ENCODE assay signal across 2 cellular contexts in genomic region chr1:47675047-47675675, GRCh38.
TF ChIP-seq lines count a peak whose summit lies in the region.

No MANE protein-coding gene starts in this region.

TF ChIP-seq in K562, 482 proteins besides CTCF, POLR2A, EP300 and RAD21:
- TF ChIP-seq ZFP91 (CRISPR knock-in tag; IDR thresholded peaks at IDR 0.05): no peak
- TF ChIP-seq POLR2AphosphoS2 (IDR thresholded peaks at IDR 0.05; ENCODE audit: low read length): no peak
- no peak for TF ChIP-seq ZC3H4 (CRISPR knock-in tag; IDR thresholded peaks at IDR 0.05; ENCODE audit: borderline replicate concordance)
- TF ChIP-seq MCM7 (IDR thresholded peaks at IDR 0.05): no peak
- no peak for TF ChIP-seq PTTG1 (tag; IDR thresholded peaks at IDR 0.05; ENCODE audit: low read depth)
- no peak for TF ChIP-seq IRF9 (tag; IDR thresholded peaks at IDR 0.05)
- no peak for TF ChIP-seq ZNF785 (CRISPR knock-in tag; IDR thresholded peaks at IDR 0.05)
- TF ChIP-seq ATF2 (CRISPR knock-in tag; IDR thresholded peaks at IDR 0.05): no peak
- no peak for TF ChIP-seq NFYB (IDR thresholded peaks at IDR 0.05; ENCODE audit: extremely low read depth, insufficient read length)
- no peak for TF ChIP-seq SAFB (IDR thresholded peaks at IDR 0.05; ENCODE audit: borderline replicate concordance, low read depth, low read length)
- TF ChIP-seq ZNF316 (IDR thresholded peaks at IDR 0.05): no peak
- TF ChIP-seq E2F6 (IDR thresholded peaks at IDR 0.05; ENCODE audit: borderline replicate concordance in 1 of 2, extremely low read depth in 1 of 2, insufficient read depth in 1 of 2, insufficient read length in 1 of 2, low read depth in 1 of 2, low read length in 1 of 2, poor library complexity in 1 of 2, severe bottlenecking in 1 of 2): no peak
- no peak for TF ChIP-seq HCFC1 (IDR thresholded peaks at IDR 0.05; ENCODE audit: low read depth, low read length)
- no peak for TF ChIP-seq HDAC2 (IDR thresholded peaks at IDR 0.05)
- no peak for TF ChIP-seq ARHGAP35 (IDR thresholded peaks at IDR 0.05; ENCODE audit: partially characterized antibody)
- no peak for TF ChIP-seq SETDB1 (IDR thresholded peaks at IDR 0.05; ENCODE audit: low read length)
- no peak for TF ChIP-seq ZC3H8 (IDR thresholded peaks at IDR 0.05)

TF ChIP-seq in HEK293T, 16 proteins besides CTCF, POLR2A, EP300 and RAD21:
- no peak for TF ChIP-seq BHLHE40 (IDR thresholded peaks at IDR 0.05; ENCODE audit: borderline replicate concordance)
- TF ChIP-seq LEF1 (IDR thresholded peaks at IDR 0.05; ENCODE audit: borderline replicate concordance): no peak
- no peak for TF ChIP-seq ARNT (IDR thresholded peaks at IDR 0.05)
- TF ChIP-seq PKNOX1 (IDR thresholded peaks at IDR 0.05): no peak
- no peak for TF ChIP-seq ELF4 (IDR thresholded peaks at IDR 0.05)
- no peak for TF ChIP-seq SP1 (IDR thresholded peaks at IDR 0.05)
TF ChIP-seq in HEK293T: peak in this region for 0.
